Comparison of ENCODE assay signal across 11 cellular contexts in the genomic region with DNA sequence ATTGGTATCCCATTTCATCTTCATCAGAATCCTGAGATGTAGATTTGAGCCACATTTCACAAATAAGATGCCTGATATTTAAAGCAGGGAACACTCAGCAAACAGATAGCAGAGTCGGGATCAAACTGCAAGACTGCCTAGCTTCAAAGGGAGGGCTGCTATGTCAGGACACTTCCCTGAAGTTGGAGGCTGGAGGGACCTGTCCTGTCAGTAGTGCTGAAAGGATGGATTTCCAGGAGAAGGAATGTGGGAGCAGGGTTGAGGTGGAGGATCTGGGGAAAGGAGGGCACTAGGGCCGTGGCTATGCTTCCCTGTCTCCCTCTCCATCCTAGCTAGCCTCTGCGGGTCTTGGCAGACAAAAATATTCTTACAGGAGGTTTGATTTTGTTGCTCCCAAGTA. TPM values are rescaled to one million over a fixed set of nuclear protein-coding genes. Genes with fewer than 3 reads are reported as not detected.
DNase-seq lines count a peak whose midpoint lies in the region; ATAC-seq and TF ChIP-seq lines count a peak whose summit lies in the region.
"Had no signal": no experiment of that assay in that cellular context is flagged by ENCODE, and none has a peak within 500 bp of the region (broad histone marks: within the 10 kb centered on the region; RNA-seq: fewer than 3 reads in every experiment).

No MANE protein-coding gene starts in this region.

- H3K27ac Mint-ChIP-seq in stimulated activated naive CD8-positive, alpha-beta T cell treated with anti-CD3 and anti-CD28 coated beads, Interleukin-15, amount 100 ng/mL, for 72 hours = peak overlapping the region; percentile 68 to 90
- H3K27ac Mint-ChIP-seq: activated B cell treated with CpG ODN at 0.5 μM for 24 hours had no signal

- intact Hi-C loops in adrenal gland (cut with DNase I) = loop anchor here in 1 of 2 donors (5.0 kb wide), 1 partner anchor 52 kb away; the partner anchor contains the start of gene BCL2L1

- TF ChIP-seq RAD21 in Ishikawa (IDR thresholded peaks at IDR 0.05; ENCODE audit: low read depth) = no peak

- H3K27ac ChIP-seq in adrenal gland = peak overlapping the region in 4 of 5 donors; percentile 70 to 85 (median 79)
- peak overlapping the region; percentile 100 for H3K27ac ChIP-seq in layer of hippocampus (ENCODE audit: low read depth, low read length)

- in situ Hi-C loops in G401 (cut with HindIII; ENCODE audit: low sequenced_read_pairs) = no loop called here

- H3K4me3 Mint-ChIP-seq in stimulated activated naive CD8-positive, alpha-beta T cell treated with anti-CD3 and anti-CD28 coated beads, Interleukin-15, amount 100 ng/mL, for 72 hours = no peak overlapping the region
- H3K4me3 Mint-ChIP-seq: activated B cell treated with CpG ODN at 0.5 μM for 24 hours had no signal

- H3K4me3 ChIP-seq in adrenal gland = no peak overlapping the region

- WGBS in adrenal gland, 4 donors = 56 to 72% (median 63%) methylated on average over 3 of the region's 3 CpGs

- H3K27me3 ChIP-seq in adrenal gland (no peaks in the 10 kb centered on the region), layer of hippocampus (ENCODE audit: control insufficient read depth, insufficient read depth, low read length) (no peaks in the 10 kb centered on the region)

- no peak for TF ChIP-seq POLR2A in adrenal gland (IDR thresholded peaks at IDR 0.05)

- no peaks in the 10 kb centered on the region for H3K27me3 Mint-ChIP-seq in stimulated activated naive CD8-positive, alpha-beta T cell treated with anti-CD3 and anti-CD28 coated beads, Interleukin-15, amount 100 ng/mL, for 72 hours
- H3K27me3 Mint-ChIP-seq: activated B cell treated with CpG ODN at 0.5 μM for 24 hours had no signal

- H3K9me3 ChIP-seq in adrenal gland (replicated peaks in 1 of 3) = no peaks in the 10 kb centered on the region

- peaks cover 53 to 85% of the 10 kb centered on the region in 2 donors for H3K4me1 ChIP-seq in adrenal gland (replicated peaks in 1 of 2)

- H3K36me3 ChIP-seq in adrenal gland (replicated peaks in 1 of 2) = peaks cover 0 to 11% of the 10 kb centered on the region in 2 donors

- no peak for TF ChIP-seq CTCF in adrenal gland (IDR thresholded peaks at IDR 0.05)

- H3K4me1 Mint-ChIP-seq in stimulated activated naive CD8-positive, alpha-beta T cell treated with anti-CD3 and anti-CD28 coated beads, Interleukin-15, amount 100 ng/mL, for 72 hours = peaks cover 96% of the 10 kb centered on the region

- H3K9me3 Mint-ChIP-seq in stimulated activated naive CD8-positive, alpha-beta T cell treated with anti-CD3 and anti-CD28 coated beads, Interleukin-15, amount 100 ng/mL, for 72 hours = no peaks in the 10 kb centered on the region
- H3K9me3 Mint-ChIP-seq: activated B cell treated with CpG ODN at 0.5 μM for 24 hours had no signal

- ATAC-seq in stimulated activated naive CD8-positive, alpha-beta T cell treated with anti-CD3 and anti-CD28 coated beads, Interleukin-15, amount 100 ng/mL, for 72 hours = no peak
- no peak for ATAC-seq in HG03097 (IDR thresholded peaks at IDR 0.05; ENCODE audit: low FRiP score, unreplicated experiment)

- no peak for TF ChIP-seq EP300 in Ishikawa (IDR thresholded peaks at IDR 0.05; ENCODE audit: borderline replicate concordance)

- DNase-seq in adrenal gland (no peak), G401 (ENCODE audit: low spot score) (no peak), mucosa of gallbladder (ENCODE audit: low spot score) (no peak), GM03348 (ENCODE audit: low spot score) (no peak)
- DNase-seq in stimulated activated naive CD8-positive, alpha-beta T cell treated with anti-CD3 and anti-CD28 coated beads, Interleukin-15, amount 100 ng/mL, for 72 hours = no peak
- DNase-seq: activated B cell treated with CpG ODN at 0.5 μM for 24 hours; islet precursor cell; NK-92 treated with Interleukin-12 subunit alpha and Interleukin-12 subunit beta, amount 100 ng/mL, for 24 hours had no signal

TF ChIP-seq in Ishikawa, 13 proteins besides CTCF, POLR2A, EP300 and RAD21:
- TF ChIP-seq, protein P1, sequence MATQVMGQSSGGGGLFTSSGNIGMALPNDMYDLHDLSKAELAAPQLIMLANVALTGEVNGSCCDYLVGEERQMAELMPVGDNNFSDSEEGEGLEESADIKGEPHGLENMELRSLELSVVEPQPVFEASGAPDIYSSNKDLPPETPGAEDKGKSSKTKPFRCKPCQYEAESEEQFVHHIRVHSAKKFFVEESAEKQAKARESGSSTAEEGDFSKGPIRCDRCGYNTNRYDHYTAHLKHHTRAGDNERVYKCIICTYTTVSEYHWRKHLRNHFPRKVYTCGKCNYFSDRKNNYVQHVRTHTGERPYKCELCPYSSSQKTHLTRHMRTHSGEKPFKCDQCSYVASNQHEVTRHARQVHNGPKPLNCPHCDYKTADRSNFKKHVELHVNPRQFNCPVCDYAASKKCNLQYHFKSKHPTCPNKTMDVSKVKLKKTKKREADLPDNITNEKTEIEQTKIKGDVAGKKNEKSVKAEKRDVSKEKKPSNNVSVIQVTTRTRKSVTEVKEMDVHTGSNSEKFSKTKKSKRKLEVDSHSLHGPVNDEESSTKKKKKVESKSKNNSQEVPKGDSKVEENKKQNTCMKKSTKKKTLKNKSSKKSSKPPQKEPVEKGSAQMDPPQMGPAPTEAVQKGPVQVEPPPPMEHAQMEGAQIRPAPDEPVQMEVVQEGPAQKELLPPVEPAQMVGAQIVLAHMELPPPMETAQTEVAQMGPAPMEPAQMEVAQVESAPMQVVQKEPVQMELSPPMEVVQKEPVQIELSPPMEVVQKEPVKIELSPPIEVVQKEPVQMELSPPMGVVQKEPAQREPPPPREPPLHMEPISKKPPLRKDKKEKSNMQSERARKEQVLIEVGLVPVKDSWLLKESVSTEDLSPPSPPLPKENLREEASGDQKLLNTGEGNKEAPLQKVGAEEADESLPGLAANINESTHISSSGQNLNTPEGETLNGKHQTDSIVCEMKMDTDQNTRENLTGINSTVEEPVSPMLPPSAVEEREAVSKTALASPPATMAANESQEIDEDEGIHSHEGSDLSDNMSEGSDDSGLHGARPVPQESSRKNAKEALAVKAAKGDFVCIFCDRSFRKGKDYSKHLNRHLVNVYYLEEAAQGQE (IDR thresholded peaks at IDR 0.05; ENCODE audit: low read depth) = peak; percentile 36; the same call in 1 of the 2 replicates
- no peak for TF ChIP-seq EGR1 (IDR thresholded peaks at IDR 0.05)

RNA-seq across cellular contexts. Expression of gene COX4I2, which starts 32.2 kb away (rescaled TPM):
- not detected for total RNA-seq in adrenal gland
- 10 to 100 TPM in 1 of 3 donors, 1 to 10 TPM in 1, under 1 TPM in 1; 0.26 to 12.9 (median 2.8) TPM for polyA plus RNA-seq in adrenal gland
- not detected in 2 replicates for total RNA-seq in G401 (2014; rRNA removed; shearing (Covaris generic))
- 3.8 TPM for total RNA-seq in mucosa of gallbladder
- total RNA-seq: activated B cell treated with CpG ODN at 0.5 μM for 24 hours had no signal

RNA-seq across cellular contexts. Expression of gene BCL2L1, which starts 52.8 kb away (rescaled TPM):
- total RNA-seq in adrenal gland = 100 to 1,000 TPM in 2 of 8 donors, 10 to 100 TPM in 6; 53.8 to 143 (median 84.6) TPM
- polyA plus RNA-seq in adrenal gland = 10 to 100 TPM; 40.2 to 67.9 (median 40.8) TPM
- 104 and 109 TPM in 2 replicates for total RNA-seq in G401 (2014; rRNA removed; shearing (Covaris generic))
- total RNA-seq in mucosa of gallbladder = 191 TPM
